In genomic region chr2:139374307-139374850, GRCh38 we compare ENCODE assay signal across 26 cellular contexts.
"Had no signal": no experiment of that assay in that cellular context is flagged by ENCODE, and none has a peak within 500 bp of the region (broad histone marks: within the 10 kb centered on the region; RNA-seq: fewer than 3 reads in every experiment).

No MANE protein-coding gene starts in this region.

- H3K9me3 ChIP-seq: SJSA1, SK-N-SH had no signal

- H3K27me3 ChIP-seq: brain microvascular endothelial cell, SJSA1 had no signal

- H3K4me3 ChIP-seq: SJSA1 had no signal

- H3K4me1 ChIP-seq: SJSA1 had no signal

- ATAC-seq: activated CD8-positive, alpha-beta memory T cell treated with anti-CD3 and anti-CD28 coated beads, Interleukin-2, amount 10 ng/mL, durations not matched to agents 7 days and 5 days; activated naive CD8-positive, alpha-beta T cell treated with anti-CD3 and anti-CD28 coated beads, Interleukin-2, amount 50 U/mL, for 24 hours; WTC11 had no signal

- DNase-seq: activated CD4-positive, alpha-beta memory T cell treated with anti-CD3 and anti-CD28 coated beads, Interleukin-2, amount 10 ng/mL, durations not matched to agents 7 days and 5 days; activated CD4-positive, alpha-beta T cell treated with anti-CD3 and anti-CD28 coated beads for 4 hours; activated CD4-positive, CD25-positive, alpha-beta regulatory T cell treated with anti-CD3 and anti-CD28 coated beads, Interleukin-2, amount 50 U/mL, for 72 hours; activated CD8-positive, alpha-beta memory T cell treated with anti-CD3 and anti-CD28 coated beads for 24 hours; activated CD8-positive, alpha-beta memory T cell treated with anti-CD3 and anti-CD28 coated beads, Interleukin-2, amount 10 ng/mL, durations not matched to agents 7 days and 5 days; activated CD8-positive, alpha-beta memory T cell treated with anti-CD3 and anti-CD28 coated beads, Interleukin-2, amount 50 U/mL, for 48 hours; activated effector memory CD4-positive, alpha-beta T cell treated with Interleukin-2 at 50 U/mL for 16 hours; activated naive CD4-positive, alpha-beta T cell treated with anti-CD3 and anti-CD28 coated beads, Interleukin-2, amount 10 ng/mL, durations not matched to agents 7 days and 5 days; activated naive CD8-positive, alpha-beta T cell treated with anti-CD3 and anti-CD28 coated beads, Interleukin-2, amount 50 U/mL, for 24 hours; activated T-cell treated with anti-CD3 and anti-CD28 coated beads, Interleukin-2, amount 50 U/mL, for 48 hours; anterior cingulate cortex; brain microvascular endothelial cell; central memory CD4-positive, alpha-beta T cell; NCI-H1105; NCI-H1417 treated with DMSO at 0.1 percent for 48 hours; NCI-H1930; NCI-H345; NCI-H524 treated with DMSO at 0.1 percent for 48 hours; NCI-H748 treated with DMSO at 0.1 percent for 48 hours; NK-92 treated with Interleukin-12 subunit alpha and Interleukin-12 subunit beta, amount 100 ng/mL, for 24 hours; OCI-M1; Right ventricle myocardium superior; SK-N-SH had no signal

- H3K36me3 ChIP-seq: brain microvascular endothelial cell, SJSA1 had no signal

- H3K27ac ChIP-seq: brain microvascular endothelial cell, KMS-11, SJSA1 had no signal
